In genomic region chr19:7246601-7247000, GRCh38 we compare ENCODE assay signal across 1 cellular context.
TF ChIP-seq lines count a peak whose summit lies in the region.

No MANE protein-coding gene starts in this region.

TF ChIP-seq in H1, 55 proteins besides CTCF, POLR2A, EP300 and RAD21 (continued from another document):
- TF ChIP-seq NRF1 (IDR thresholded peaks at IDR 0.05; ENCODE audit: low read depth, low read length), result no peak
- peak; percentile 86; the same call in 1 of the 2 replicates for TF ChIP-seq KDM1A (IDR thresholded peaks at IDR 0.05; ENCODE audit: borderline replicate concordance, low read length)
